8 cellular contexts compared by ENCODE assay signal in genomic region chr19:2282062-2282861, GRCh38. TPM values are rescaled to one million over a fixed set of nuclear protein-coding genes. Genes with fewer than 3 reads are reported as not detected.
A peak's percentile ranks its signal among the peaks of the same experiment; 100 is the strongest.
DNase-seq lines count a peak whose midpoint lies in the region; ATAC-seq and TF ChIP-seq lines count a peak whose summit lies in the region.

A gene with protein sequence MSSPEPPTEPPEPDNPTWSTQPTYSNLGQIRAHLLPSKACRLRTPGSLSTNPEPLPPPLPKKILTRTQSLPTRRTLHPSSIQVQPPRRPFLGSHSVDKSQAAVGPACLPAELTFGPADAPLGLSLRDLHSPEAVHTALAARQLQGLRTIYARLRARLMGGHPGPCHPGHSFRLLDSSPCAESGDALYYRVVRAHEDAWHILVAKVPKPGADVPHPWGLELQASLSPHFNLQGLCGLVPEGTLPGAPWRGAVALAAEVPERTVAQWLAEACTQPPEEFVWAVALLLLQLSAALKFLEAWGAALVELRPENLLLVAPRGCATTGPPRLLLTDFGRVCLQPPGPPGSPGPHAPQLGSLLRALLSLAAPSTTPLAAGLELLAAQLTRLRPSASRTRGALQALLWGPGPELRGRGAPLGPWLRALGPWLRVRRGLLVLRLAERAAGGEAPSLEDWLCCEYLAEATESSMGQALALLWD (minus strand): TSS chr19:2282175. CDS start chr19:2280931, 1,244 bp downstream.

- H3K36me3 Mint-ChIP-seq in WTC11, result no peaks in the 10 kb centered on the region

- intact Hi-C loops in Right ventricle myocardium superior (cut with DNase I), result no loop called here

- peaks cover 77 to 79% of the 10 kb centered on the region in 2 experiments for H3K4me1 ChIP-seq in neutrophil (ENCODE audit: control insufficient read depth in 1 of 2, insufficient read depth in 1 of 2, low read depth in 1 of 2, low read length in 1 of 2)

- peak within 1 kb of the TSS; percentile 67 for H3K4me3 Mint-ChIP-seq in WTC11

- TF ChIP-seq CTCF in WTC11 (IDR thresholded peaks at IDR 0.05) (no peak), neutrophil (IDR thresholded peaks at IDR 0.05) (peak; percentile 32)

- H3K27ac Mint-ChIP-seq in WTC11, result no peak within 1 kb of the TSS

- no peaks in the 10 kb centered on the region for H3K9me3 ChIP-seq in neutrophil

- peaks cover 24% of the 10 kb centered on the region for H3K36me3 ChIP-seq in neutrophil

- H3K4me3 ChIP-seq in neutrophil (ENCODE audit: low read depth in 1 of 2, low read length in 1 of 2), result peak within 1 kb of the TSS; percentile 83 to 92

- CTCF ChIA-PET in WTC11 (lab: Charles Lee), result interaction anchor here (0.6 to 2.4 kb wide), 3 partner anchors 33 to 60 kb away, joined by 3 to 13 read pairs (median 3); partner anchors contain the start of gene PLEKHJ1

- H3K9me3 Mint-ChIP-seq in WTC11, result no peaks in the 10 kb centered on the region

- DNase-seq in activated CD4-positive, CD25-positive, alpha-beta regulatory T cell treated with anti-CD3 and anti-CD28 coated beads, Interleukin-2, amount 50 U/mL, for 72 hours, result no peak
- peak; percentile 70 for DNase-seq in WTC11 (ENCODE audit: low spot score)
- DNase-seq in Right ventricle myocardium superior, result peak; percentile 91
- no peak for DNase-seq in HT-29 (ENCODE audit: low spot score)
- no peak for DNase-seq in SK-N-DZ (ENCODE audit: low spot score)

- no peaks in the 10 kb centered on the region for H3K27me3 ChIP-seq in neutrophil

- peak within 1 kb of the TSS; percentile 99 for H3K27ac ChIP-seq in neutrophil

- POLR2A ChIA-PET in WTC11 (lab: Charles Lee), result no interaction called here

- peaks cover 5% of the 10 kb centered on the region; the same call in 1 of the 2 replicates for H3K4me1 Mint-ChIP-seq in WTC11

- peak; percentile 14 to 46 for ATAC-seq in activated CD4-positive, CD25-positive, alpha-beta regulatory T cell treated with anti-CD3 and anti-CD28 coated beads, Interleukin-2, amount 50 U/mL, for 24 hours
- peak; percentile 77 for ATAC-seq in WTC11
- peak; percentile 91 for ATAC-seq in Right ventricle myocardium superior (ENCODE audit: poor library complexity)
- ATAC-seq in HG03469 (IDR thresholded peaks at IDR 0.05; ENCODE audit: unreplicated experiment), result no peak

- H3K27me3 Mint-ChIP-seq in WTC11 (ENCODE audit: low read depth), result peaks cover 15% of the 10 kb centered on the region

TF ChIP-seq in WTC11, 78 proteins besides CTCF, POLR2A, EP300 and RAD21:
- no peak for TF ChIP-seq PRRX2 (CRISPR knock-in tag; IDR thresholded peaks at IDR 0.05)
- 0 out of 2 replicates have a peak, but pooled peaks have one; percentile 3 for TF ChIP-seq GTF2I (CRISPR knock-in tag; conservative IDR thresholded peaks at IDR 0.05)
- no peak for TF ChIP-seq RORB (CRISPR knock-in tag; IDR thresholded peaks at IDR 0.05)
- no peak for TF ChIP-seq ZNF232 (CRISPR knock-in tag; IDR thresholded peaks at IDR 0.05)
- TF ChIP-seq MYBL2 (CRISPR knock-in tag; IDR thresholded peaks at IDR 0.05), result no peak
- no peak for TF ChIP-seq FOXJ3 (CRISPR knock-in tag; IDR thresholded peaks at IDR 0.05; ENCODE audit: borderline replicate concordance)
- TF ChIP-seq, protein P1, sequence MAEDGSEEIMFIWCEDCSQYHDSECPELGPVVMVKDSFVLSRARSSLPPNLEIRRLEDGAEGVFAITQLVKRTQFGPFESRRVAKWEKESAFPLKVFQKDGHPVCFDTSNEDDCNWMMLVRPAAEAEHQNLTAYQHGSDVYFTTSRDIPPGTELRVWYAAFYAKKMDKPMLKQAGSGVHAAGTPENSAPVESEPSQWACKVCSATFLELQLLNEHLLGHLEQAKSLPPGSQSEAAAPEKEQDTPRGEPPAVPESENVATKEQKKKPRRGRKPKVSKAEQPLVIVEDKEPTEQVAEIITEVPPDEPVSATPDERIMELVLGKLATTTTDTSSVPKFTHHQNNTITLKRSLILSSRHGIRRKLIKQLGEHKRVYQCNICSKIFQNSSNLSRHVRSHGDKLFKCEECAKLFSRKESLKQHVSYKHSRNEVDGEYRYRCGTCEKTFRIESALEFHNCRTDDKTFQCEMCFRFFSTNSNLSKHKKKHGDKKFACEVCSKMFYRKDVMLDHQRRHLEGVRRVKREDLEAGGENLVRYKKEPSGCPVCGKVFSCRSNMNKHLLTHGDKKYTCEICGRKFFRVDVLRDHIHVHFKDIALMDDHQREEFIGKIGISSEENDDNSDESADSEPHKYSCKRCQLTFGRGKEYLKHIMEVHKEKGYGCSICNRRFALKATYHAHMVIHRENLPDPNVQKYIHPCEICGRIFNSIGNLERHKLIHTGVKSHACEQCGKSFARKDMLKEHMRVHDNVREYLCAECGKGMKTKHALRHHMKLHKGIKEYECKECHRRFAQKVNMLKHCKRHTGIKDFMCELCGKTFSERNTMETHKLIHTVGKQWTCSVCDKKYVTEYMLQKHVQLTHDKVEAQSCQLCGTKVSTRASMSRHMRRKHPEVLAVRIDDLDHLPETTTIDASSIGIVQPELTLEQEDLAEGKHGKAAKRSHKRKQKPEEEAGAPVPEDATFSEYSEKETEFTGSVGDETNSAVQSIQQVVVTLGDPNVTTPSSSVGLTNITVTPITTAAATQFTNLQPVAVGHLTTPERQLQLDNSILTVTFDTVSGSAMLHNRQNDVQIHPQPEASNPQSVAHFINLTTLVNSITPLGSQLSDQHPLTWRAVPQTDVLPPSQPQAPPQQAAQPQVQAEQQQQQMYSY (CRISPR knock-in tag; IDR thresholded peaks at IDR 0.05), result no peak
- peak; percentile 58; the same call in 1 of the 2 replicates for TF ChIP-seq E2F5 (CRISPR knock-in tag; IDR thresholded peaks at IDR 0.05)
- no peak for TF ChIP-seq ZBTB43 (CRISPR knock-in tag; IDR thresholded peaks at IDR 0.05)
- TF ChIP-seq ZNF671 (CRISPR knock-in tag; IDR thresholded peaks at IDR 0.05), result no peak
- no peak for TF ChIP-seq RELA (CRISPR knock-in tag; IDR thresholded peaks at IDR 0.05; ENCODE audit: borderline replicate concordance)
- TF ChIP-seq ATF2 (CRISPR knock-in tag; IDR thresholded peaks at IDR 0.05; ENCODE audit: borderline replicate concordance, low read depth), result no peak
- peak; percentile 31; the same call in 1 of the 2 replicates for TF ChIP-seq FOXK1 (CRISPR knock-in tag; IDR thresholded peaks at IDR 0.05)
TF ChIP-seq in WTC11: peak in this region for 3.

RNA-seq across cellular contexts. Expression of the gene that starts here (rescaled TPM):
- total RNA-seq in WTC11 (2021) (not detected in 3 replicates), Right ventricle myocardium superior (0.70 TPM)
- not detected in 2 replicates for total RNA-seq in HT-29 (2014; rRNA removed; shearing (Covaris generic))
- not detected in 2 replicates for polyA plus RNA-seq in SK-N-DZ (2014; cell fraction: cytosol; rRNA removed)
- polyA plus RNA-seq in SK-N-DZ (2014; cell fraction: nucleus; rRNA removed), result not detected in 2 replicates

Comparison
In these comparisons a context has a peak if more than half of its experiments do, and no peak if none do; other contexts are left out.
1. Peak in DNase-seq and ATAC-seq in WTC11; RNA of the gene not detected or under 1 TPM.
2. Peak in DNase-seq and ATAC-seq in Right ventricle myocardium superior; RNA of the gene not detected or under 1 TPM.